12 cellular contexts compared by ENCODE assay signal in the genomic region with DNA sequence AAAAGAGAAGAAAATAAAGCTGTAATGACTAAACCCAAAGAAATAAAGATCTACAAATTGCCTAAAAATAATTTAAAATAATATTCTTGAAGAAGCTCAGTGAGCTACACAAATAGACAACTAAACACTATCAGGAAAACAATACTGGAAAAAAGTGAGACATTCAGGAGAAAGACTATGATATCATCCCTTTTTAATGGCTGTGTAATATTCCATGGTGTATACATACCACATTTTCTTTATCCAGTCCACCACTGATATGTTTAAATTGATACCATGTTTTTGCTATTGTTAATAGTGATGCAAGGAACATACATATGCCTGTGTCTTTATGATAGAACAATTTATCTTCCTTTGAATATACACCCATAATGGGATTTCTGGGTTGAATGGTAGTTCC. TPM values are rescaled to one million over a fixed set of nuclear protein-coding genes. Genes with fewer than 3 reads are reported as not detected.
"Had no signal": no experiment of that assay in that cellular context is flagged by ENCODE, and none has a peak within 500 bp of the region (broad histone marks: within the 10 kb centered on the region; RNA-seq: fewer than 3 reads in every experiment).

No MANE protein-coding gene starts in this region.

- DNase-seq: GM23248, GOT3, H7, H9, HCEC 1CT, HFFc6 had no signal

- H3K27ac ChIP-seq: GM23248 had no signal

- FAIRE-seq: H1, H54 had no signal

- ATAC-seq: GM23338, HCT116 had no signal

- H3K36me3 ChIP-seq: HAP-1 had no signal

- H3K9me3 ChIP-seq: HAP-1 had no signal

- H3K4me1 ChIP-seq: HAP-1 had no signal

- H2AFZ ChIP-seq: GM23248, GM23338 had no signal

- H3K4me3 ChIP-seq: GM23248, GM23338, HAP-1 had no signal

- H3K4me2 ChIP-seq: GM23338 had no signal

- H3K9ac ChIP-seq: GM23248 had no signal

RNA-seq across cellular contexts. Expression of a gene that starts 13.1 kb away (rescaled TPM):
- total RNA-seq: GM23248, GM23338, H1, H4, H7, H9, HFFc6 had no signal
- polyA plus RNA-seq: GM23248, GM23338, H1 had no signal

RNA-seq across cellular contexts. Expression of a gene that starts 17.3 kb away (rescaled TPM):
- total RNA-seq: GM23248, GM23338, H1, H4, H7, H9, HFFc6 had no signal
- polyA plus RNA-seq: GM23248, GM23338, H1 had no signal

RNA-seq across cellular contexts. Expression of a gene that starts 20.8 kb away (rescaled TPM):
- total RNA-seq: GM23248, GM23338, H1, H4, H7, H9, HFFc6 had no signal
- polyA plus RNA-seq: GM23248, GM23338, H1 had no signal

RNA-seq across cellular contexts. Expression of a gene that starts 38.2 kb away (rescaled TPM):
- total RNA-seq: GM23248, GM23338, H1, H4, H7, H9, HFFc6 had no signal
- polyA plus RNA-seq: GM23248, GM23338, H1 had no signal

RNA-seq across cellular contexts. Expression of a gene that starts 54.8 kb away (rescaled TPM):
- total RNA-seq: GM23248, H1, H4, H7, H9, HFFc6 had no signal
- polyA plus RNA-seq: GM23248, GM23338, H1 had no signal
